Comparison of ENCODE assay signal across 1 cellular context in genomic region chr20:45935416-45936046, GRCh38.
TF ChIP-seq lines count a peak whose summit lies in the region.

No MANE protein-coding gene starts in this region.

TF ChIP-seq in K562, 482 proteins besides CTCF, POLR2A, EP300 and RAD21 (continued from another document and continues in another):
- TF ChIP-seq, protein P1, sequence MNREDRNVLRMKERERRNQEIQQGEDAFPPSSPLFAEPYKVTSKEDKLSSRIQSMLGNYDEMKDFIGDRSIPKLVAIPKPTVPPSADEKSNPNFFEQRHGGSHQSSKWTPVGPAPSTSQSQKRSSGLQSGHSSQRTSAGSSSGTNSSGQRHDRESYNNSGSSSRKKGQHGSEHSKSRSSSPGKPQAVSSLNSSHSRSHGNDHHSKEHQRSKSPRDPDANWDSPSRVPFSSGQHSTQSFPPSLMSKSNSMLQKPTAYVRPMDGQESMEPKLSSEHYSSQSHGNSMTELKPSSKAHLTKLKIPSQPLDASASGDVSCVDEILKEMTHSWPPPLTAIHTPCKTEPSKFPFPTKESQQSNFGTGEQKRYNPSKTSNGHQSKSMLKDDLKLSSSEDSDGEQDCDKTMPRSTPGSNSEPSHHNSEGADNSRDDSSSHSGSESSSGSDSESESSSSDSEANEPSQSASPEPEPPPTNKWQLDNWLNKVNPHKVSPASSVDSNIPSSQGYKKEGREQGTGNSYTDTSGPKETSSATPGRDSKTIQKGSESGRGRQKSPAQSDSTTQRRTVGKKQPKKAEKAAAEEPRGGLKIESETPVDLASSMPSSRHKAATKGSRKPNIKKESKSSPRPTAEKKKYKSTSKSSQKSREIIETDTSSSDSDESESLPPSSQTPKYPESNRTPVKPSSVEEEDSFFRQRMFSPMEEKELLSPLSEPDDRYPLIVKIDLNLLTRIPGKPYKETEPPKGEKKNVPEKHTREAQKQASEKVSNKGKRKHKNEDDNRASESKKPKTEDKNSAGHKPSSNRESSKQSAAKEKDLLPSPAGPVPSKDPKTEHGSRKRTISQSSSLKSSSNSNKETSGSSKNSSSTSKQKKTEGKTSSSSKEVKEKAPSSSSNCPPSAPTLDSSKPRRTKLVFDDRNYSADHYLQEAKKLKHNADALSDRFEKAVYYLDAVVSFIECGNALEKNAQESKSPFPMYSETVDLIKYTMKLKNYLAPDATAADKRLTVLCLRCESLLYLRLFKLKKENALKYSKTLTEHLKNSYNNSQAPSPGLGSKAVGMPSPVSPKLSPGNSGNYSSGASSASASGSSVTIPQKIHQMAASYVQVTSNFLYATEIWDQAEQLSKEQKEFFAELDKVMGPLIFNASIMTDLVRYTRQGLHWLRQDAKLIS (CRISPR knock-in tag; IDR thresholded peaks at IDR 0.05) = no peak
- TF ChIP-seq ETV1 (tag; conservative IDR thresholded peaks at IDR 0.05; ENCODE audit: low read depth) (peak; percentile 80), NR2C1 (IDR thresholded peaks at IDR 0.05) (peak; percentile 45; the same call in 1 of the 2 replicates), NR2C1 (tag; IDR thresholded peaks at IDR 0.05) (peak; percentile 57), TBL1XR1 (IDR thresholded peaks at IDR 0.05; ENCODE audit: low read length in 2 of 2) (peak; percentile 38 to 98; a peak in 2 of 4 replicates), EP400 (IDR thresholded peaks at IDR 0.05) (no peak; the same call in 1 of the 2 replicates), ATF7 (IDR thresholded peaks at IDR 0.05) (no peak), ZNF707 (CRISPR knock-in tag; conservative IDR thresholded peaks at IDR 0.05) (no peak), THAP12 (CRISPR knock-in tag; IDR thresholded peaks at IDR 0.05) (no peak), ZBTB8A (IDR thresholded peaks at IDR 0.05; ENCODE audit: partially characterized antibody) (no peak), ETS2 (tag; IDR thresholded peaks at IDR 0.05; ENCODE audit: borderline replicate concordance, poor library complexity, severe bottlenecking) (no peak), SMARCE1 (IDR thresholded peaks at IDR 0.05) (peak; percentile 95), ERF (CRISPR knock-in tag; IDR thresholded peaks at IDR 0.05) (no peak), HNRNPH1 (optimal IDR thresholded peaks at IDR 0.05; ENCODE audit: low read depth, low read length) (no peak), ZNF124 (CRISPR knock-in tag; IDR thresholded peaks at IDR 0.05) (no peak), SIN3A (IDR thresholded peaks at IDR 0.05; ENCODE audit: borderline replicate concordance in 2 of 2, control insufficient read depth in 1 of 2, low read depth in 2 of 2, low read length in 2 of 2) (no peak), HNRNPL (IDR thresholded peaks at IDR 0.05; ENCODE audit: low read depth, low read length) (no peak), SPI1 (IDR thresholded peaks at IDR 0.05; ENCODE audit: borderline replicate concordance, low read depth, low read length) (peak; percentile 48; the same call in 1 of the 2 replicates), ZNF507 (tag; conservative IDR thresholded peaks at IDR 0.05) (no peak), XRCC5 (IDR thresholded peaks at IDR 0.05; ENCODE audit: low read depth, low read length) (peak; percentile 69; the same call in 1 of the 2 replicates), ZBED1 (IDR thresholded peaks at IDR 0.05) (0 out of 2 replicates have a peak, but pooled peaks have one; percentile 50), L3MBTL2 (IDR thresholded peaks at IDR 0.05) (peak; percentile 19; the same call in 1 of the 2 replicates), HMBOX1 (IDR thresholded peaks at IDR 0.05) (no peak), SP1 (CRISPR knock-in tag; IDR thresholded peaks at IDR 0.05) (no peak), BRF2 (IDR thresholded peaks at IDR 0.05; ENCODE audit: borderline replicate concordance, insufficient read depth, insufficient read length) (no peak), ARID3B (CRISPR knock-in tag; IDR thresholded peaks at IDR 0.05; ENCODE audit: borderline replicate concordance) (no peak), CEBPB (tag; IDR thresholded peaks at IDR 0.05) (no peak), NEUROD1 (IDR thresholded peaks at IDR 0.05; ENCODE audit: borderline replicate concordance, low read depth, low read length, partially characterized antibody) (peak; percentile 83), MBD2 (IDR thresholded peaks at IDR 0.05; ENCODE audit: borderline replicate concordance, low read depth) (no peak), GMEB1 (CRISPR knock-in tag; IDR thresholded peaks at IDR 0.05) (no peak), STAT6 (CRISPR knock-in tag; IDR thresholded peaks at IDR 0.05) (no peak), ASH1L (IDR thresholded peaks at IDR 0.05; ENCODE audit: borderline replicate concordance, low read depth, partially characterized antibody) (no peak), GATAD2B (IDR thresholded peaks at IDR 0.05; ENCODE audit: borderline replicate concordance) (no peak), BCL6 (CRISPR knock-in tag; IDR thresholded peaks at IDR 0.05) (no peak), ZNF780A (CRISPR knock-in tag; IDR thresholded peaks at IDR 0.05) (no peak), POLR2H (tag; IDR thresholded peaks at IDR 0.05; ENCODE audit: low read depth) (no peak), PHF20 (IDR thresholded peaks at IDR 0.05; ENCODE audit: partially characterized antibody) (peak; percentile 50), FOXA1 (IDR thresholded peaks at IDR 0.05; ENCODE audit: borderline replicate concordance) (0 out of 2 replicates have a peak, but pooled peaks have one; percentile 27), HIVEP1 (CRISPR knock-in tag; IDR thresholded peaks at IDR 0.05) (no peak), NCOA2 (IDR thresholded peaks at IDR 0.05; ENCODE audit: partially characterized antibody in 2 of 2) (no peak), RBBP5 (IDR thresholded peaks at IDR 0.05; ENCODE audit: borderline replicate concordance, insufficient read depth, low read length, poor library complexity, severe bottlenecking) (no peak), MEIS2 (IDR thresholded peaks at IDR 0.05; ENCODE audit: partially characterized antibody) (no peak), TAL1 (IDR thresholded peaks at IDR 0.05) (peak; percentile 88; the same call in 1 of the 2 replicates), SMC3 (conservative IDR thresholded peaks at IDR 0.05; ENCODE audit: insufficient read depth, low read depth, low read length) (no peak)
- TF ChIP-seq, protein P2, sequence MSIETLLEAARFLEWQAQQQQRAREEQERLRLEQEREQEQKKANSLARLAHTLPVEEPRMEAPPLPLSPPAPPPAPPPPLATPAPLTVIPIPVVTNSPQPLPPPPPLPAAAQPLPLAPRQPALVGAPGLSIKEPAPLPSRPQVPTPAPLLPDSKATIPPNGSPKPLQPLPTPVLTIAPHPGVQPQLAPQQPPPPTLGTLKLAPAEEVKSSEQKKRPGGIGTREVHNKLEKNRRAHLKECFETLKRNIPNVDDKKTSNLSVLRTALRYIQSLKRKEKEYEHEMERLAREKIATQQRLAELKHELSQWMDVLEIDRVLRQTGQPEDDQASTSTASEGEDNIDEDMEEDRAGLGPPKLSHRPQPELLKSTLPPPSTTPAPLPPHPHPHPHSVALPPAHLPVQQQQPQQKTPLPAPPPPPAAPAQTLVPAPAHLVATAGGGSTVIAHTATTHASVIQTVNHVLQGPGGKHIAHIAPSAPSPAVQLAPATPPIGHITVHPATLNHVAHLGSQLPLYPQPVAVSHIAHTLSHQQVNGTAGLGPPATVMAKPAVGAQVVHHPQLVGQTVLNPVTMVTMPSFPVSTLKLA (conservative IDR thresholded peaks at IDR 0.05) = 0 out of 4 replicates have a peak, but pooled peaks of 1 of the 2 experiments have one; percentile 10
- TF ChIP-seq, protein P3, sequence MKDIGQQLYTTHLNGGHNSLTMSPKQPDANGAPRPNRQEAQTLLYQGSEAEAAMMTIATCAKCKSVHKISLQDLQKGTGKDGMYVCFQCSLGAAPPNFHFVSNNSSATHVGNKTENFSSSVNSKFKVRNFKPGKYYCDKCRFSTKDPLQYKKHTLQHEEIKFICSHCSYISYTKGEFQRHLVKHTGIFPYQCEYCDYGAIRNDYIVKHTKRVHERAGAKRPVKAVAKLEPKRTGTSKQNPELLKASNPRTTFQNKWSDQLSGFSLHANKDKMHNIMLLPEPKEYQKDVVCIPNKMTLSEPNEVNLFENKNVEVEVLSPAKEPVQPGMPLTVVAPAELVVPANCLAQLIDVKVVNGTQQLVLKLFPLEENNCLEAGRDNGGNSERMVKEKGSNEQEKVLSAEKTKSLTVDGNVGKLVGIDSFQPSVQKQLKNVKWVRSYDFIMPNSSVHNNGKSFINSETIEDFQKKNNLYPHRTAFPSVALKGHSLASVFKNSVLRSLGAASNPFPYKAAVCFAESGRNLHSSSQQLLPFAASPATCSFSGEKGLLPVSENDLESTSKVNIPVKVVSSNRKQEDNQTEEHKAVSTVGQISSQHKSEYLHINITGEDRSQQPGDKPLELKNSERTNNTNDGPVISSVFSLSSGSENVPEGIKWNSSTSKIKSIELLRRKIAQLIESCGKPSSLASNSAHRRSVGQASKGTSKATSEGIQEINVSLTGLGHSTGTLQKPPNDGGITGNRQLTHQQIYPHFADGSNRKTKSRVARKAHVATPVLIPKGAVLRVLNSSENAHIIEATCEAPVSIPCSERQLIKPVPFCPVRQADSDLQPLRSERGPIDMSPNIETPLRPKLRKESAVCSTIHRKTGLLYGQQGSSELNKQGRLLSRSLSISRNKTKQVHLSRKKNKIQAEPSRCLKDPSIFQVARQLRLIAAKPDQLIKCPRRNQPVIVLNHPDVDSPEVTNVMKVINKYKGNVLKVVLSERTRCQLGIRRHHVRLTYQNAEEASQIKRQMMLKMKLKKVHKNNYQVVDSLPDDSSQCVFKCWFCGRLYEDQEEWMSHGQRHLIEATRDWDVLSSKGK (CRISPR knock-in tag; IDR thresholded peaks at IDR 0.05) = no peak
